In the genomic region with DNA sequence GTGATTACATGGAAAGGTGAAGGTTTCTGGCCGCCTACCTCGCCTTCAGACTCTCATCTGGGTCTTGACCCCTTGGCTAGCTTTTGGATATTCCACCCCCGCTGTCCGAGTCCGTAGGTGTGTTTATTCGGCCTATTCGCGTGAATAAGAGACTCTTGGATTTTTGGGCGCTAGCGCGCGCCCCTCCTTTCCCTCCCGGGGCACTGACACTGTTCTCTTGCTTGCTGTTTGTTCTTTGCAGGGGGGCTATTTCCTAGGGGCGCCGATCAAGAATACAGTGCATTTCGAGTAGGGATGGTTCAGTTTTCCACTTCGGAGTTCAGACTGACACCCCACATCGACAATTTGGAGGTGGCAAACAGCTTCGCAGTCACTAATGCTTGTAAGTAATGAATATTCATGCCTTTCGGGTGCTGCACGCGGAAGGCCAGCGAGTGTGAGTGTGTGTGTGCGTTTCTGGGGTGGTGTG, we compare ENCODE assay signal across 12 cellular contexts. TPM values are rescaled to one million over a fixed set of nuclear protein-coding genes. Genes with fewer than 3 reads are reported as not detected.
DNase-seq lines count a peak whose midpoint lies in the region; ATAC-seq, FAIRE-seq and TF ChIP-seq lines count a peak whose summit lies in the region.
"Had no signal": no experiment of that assay in that cellular context is flagged by ENCODE, and none has a peak within 500 bp of the region (broad histone marks: within the 10 kb centered on the region; RNA-seq: fewer than 3 reads in every experiment).

No MANE protein-coding gene starts in this region.

- H3K4me3 ChIP-seq in astrocyte (ENCODE audit: insufficient read depth, low read depth, low read length): peak overlapping the region; percentile 80
- peak overlapping the region; percentile 66 for H3K4me3 ChIP-seq in iPS-18c (ENCODE audit: insufficient read depth, low read depth, low read length)
- peak overlapping the region; percentile 76 for H3K4me3 ChIP-seq in skeletal muscle satellite cell (ENCODE audit: low read length)

- H3K36me3 Mint-ChIP-seq in H9 (ENCODE audit: insufficient read depth in 1 of 3, low read depth in 3 of 3): peaks cover 0 to 1% (median 0%) of the 10 kb centered on the region in 3 experiments; a peak in 2 of 7 replicates
- no peaks in the 10 kb centered on the region for H3K36me3 Mint-ChIP-seq in astrocyte (ENCODE audit: low read depth, unreplicated experiment)

- H3K9me3 ChIP-seq in H9 (ENCODE audit: control insufficient read depth, low read depth, low read length): no peaks in the 10 kb centered on the region
- no peaks in the 10 kb centered on the region for H3K9me3 ChIP-seq in astrocyte (ENCODE audit: insufficient read depth, low read depth, low read length)
- H3K9me3 ChIP-seq in iPS-18c (ENCODE audit: control insufficient read depth, insufficient read depth, low read length): no peaks in the 10 kb centered on the region
- H3K9me3 ChIP-seq in skeletal muscle satellite cell (replicated peaks; ENCODE audit: low read length): no peaks in the 10 kb centered on the region

- peaks cover 16% of the 10 kb centered on the region for H3K23me2 ChIP-seq in H9 (ENCODE audit: insufficient read length, low read depth, low read length, poor library complexity, severe bottlenecking)

- no peak overlapping the region for H2AFZ ChIP-seq in H9 (ENCODE audit: low read length)
- H2AFZ ChIP-seq in astrocyte (ENCODE audit: low read depth, low read length): peak overlapping the region; percentile 73

- intact Hi-C loops in Right ventricle myocardium superior (cut with DNase I): no loop called here

- H3K4me1 Mint-ChIP-seq in H9 (peaks cover 13 to 24% of the 10 kb centered on the region in 2 experiments), astrocyte (ENCODE audit: low read depth, unreplicated experiment) (peaks cover 2% of the 10 kb centered on the region)

- no peak overlapping the region for H4K91ac ChIP-seq in H9 (ENCODE audit: insufficient read length, low read depth, low read length)

- H3K27ac ChIP-seq in H9 (ENCODE audit: insufficient read length, low read depth, low read length): no peak overlapping the region
- H3K27ac ChIP-seq in astrocyte (ENCODE audit: low read depth, low read length): no peak overlapping the region

- H2BK12ac ChIP-seq in H9 (ENCODE audit: insufficient read length, low read depth, low read length): no peak overlapping the region

- no peak overlapping the region for H2BK5ac ChIP-seq in H9 (ENCODE audit: insufficient read length, low read length)

- no peak for FAIRE-seq in astrocyte (lab: Jason Lieb, UNC)
- FAIRE-seq: GM12891 had no signal

- H3K4ac ChIP-seq in H9 (ENCODE audit: low read depth, low read length): no peak overlapping the region

- H2BK20ac ChIP-seq in H9 (ENCODE audit: low read depth, low read length, poor library complexity, severe bottlenecking): no peak overlapping the region

- H3K18ac ChIP-seq in H9 (ENCODE audit: insufficient read length, low read depth, low read length): no peak overlapping the region

- H3K79me1 ChIP-seq in H9 (ENCODE audit: insufficient read depth, low read depth, low read length, poor library complexity, severe bottlenecking): no peaks in the 10 kb centered on the region

- no peak overlapping the region for H3K56ac ChIP-seq in H9 (ENCODE audit: insufficient read length, low read depth, low read length)

- H3K9ac ChIP-seq in H9 (ENCODE audit: extremely low read depth, insufficient read length, low read length) (no peak overlapping the region), astrocyte (ENCODE audit: low read length) (peak overlapping the region; percentile 74), skeletal muscle satellite cell (ENCODE audit: low read depth, low read length) (no peak overlapping the region)

- H3K23ac ChIP-seq in H9 (ENCODE audit: insufficient read length, low read depth, low read length): no peak overlapping the region

- ATAC-seq in GM19035 (IDR thresholded peaks at IDR 0.05; ENCODE audit: unreplicated experiment) (no peak), Right ventricle myocardium superior (ENCODE audit: poor library complexity) (no peak)

- H2AK5ac ChIP-seq in H9 (ENCODE audit: insufficient read length, low read length): no peak overlapping the region

- H3K79me2 ChIP-seq in H9 (ENCODE audit: insufficient read depth, low read length): no peaks in the 10 kb centered on the region
- no peaks in the 10 kb centered on the region for H3K79me2 ChIP-seq in astrocyte (ENCODE audit: insufficient read depth, low read length)

- H3T11ph ChIP-seq in H9 (ENCODE audit: low read length): no peak overlapping the region

- no peak for TF ChIP-seq POLR2A in erythroblast (IDR thresholded peaks at IDR 0.05; ENCODE audit: low read length)

- no peak overlapping the region for H2BK120ac ChIP-seq in H9 (ENCODE audit: low read depth, low read length, poor library complexity, severe bottlenecking)

- no peak overlapping the region for H2BK15ac ChIP-seq in H9 (ENCODE audit: low read depth, low read length)

- H3K27ac Mint-ChIP-seq in H9 (no peak overlapping the region), astrocyte (ENCODE audit: unreplicated experiment) (peak overlapping the region; percentile 66)

- H3K9me3 Mint-ChIP-seq in H9 (no peaks in the 10 kb centered on the region; a peak in 1 of 5 replicates), astrocyte (ENCODE audit: unreplicated experiment) (no peaks in the 10 kb centered on the region)

- H3K27me3 ChIP-seq in H9 (ENCODE audit: insufficient read depth, low read length) (peaks cover 24% of the 10 kb centered on the region), astrocyte (ENCODE audit: insufficient read depth, low read length) (peaks cover 26% of the 10 kb centered on the region), skeletal muscle satellite cell (ENCODE audit: control insufficient read depth, insufficient read depth, low read length) (peaks cover 37% of the 10 kb centered on the region)

- H3K4me1 ChIP-seq in H9 (ENCODE audit: insufficient read depth, low read length): no peaks in the 10 kb centered on the region; the same call in 1 of the 2 replicates
- peaks cover 18% of the 10 kb centered on the region for H3K4me1 ChIP-seq in astrocyte (ENCODE audit: insufficient read depth, low read length)
- peaks cover 15% of the 10 kb centered on the region for H3K4me1 ChIP-seq in skeletal muscle satellite cell (ENCODE audit: control insufficient read depth, insufficient read depth, low read length)

- H4K20me1 ChIP-seq in H9 (ENCODE audit: control insufficient read depth, insufficient read depth, insufficient read length) (no peaks in the 10 kb centered on the region), astrocyte (ENCODE audit: insufficient read depth, low read length) (no peaks in the 10 kb centered on the region)

- no peak overlapping the region; the same call in 1 of the 2 replicates for H3K14ac ChIP-seq in H9 (ENCODE audit: insufficient read depth, low read length)

- H4K5ac ChIP-seq in H9 (ENCODE audit: insufficient read length, low read depth, low read length): no peak overlapping the region

- H4K8ac ChIP-seq in H9 (replicated peaks; ENCODE audit: insufficient read length, low read depth, low read length): no peak overlapping the region

- H3K36me3 ChIP-seq in astrocyte (ENCODE audit: insufficient read depth, low read length) (no peaks in the 10 kb centered on the region), skeletal muscle satellite cell (ENCODE audit: insufficient read depth, low read length) (no peaks in the 10 kb centered on the region)

- no CpG with 5 or more reads among the region's 24 CpGs for WGBS in H9 (ENCODE audit: extremely low coverage, insufficient read length, low lambda C conversion rate)

- DNase-seq in H9 (no peak), astrocyte (ENCODE audit: low read depth) (no peak), erythroblast (lab: John Stamatoyannopoulos, UW) (no peak), NCI-H187 treated with DMSO at 0.1 percent for 48 hours (lab: John Stamatoyannopoulos, UW) (no peak), Right ventricle myocardium superior (no peak)
- DNase-seq: Calu3; stimulated activated naive CD4-positive, alpha-beta T cell treated with Interleukin-2 at 50 U/mL for 16 hours had no signal

- H3K27me3 Mint-ChIP-seq in H9 (ENCODE audit: low read depth) (peaks cover 69% of the 10 kb centered on the region), astrocyte (ENCODE audit: low read depth, unreplicated experiment) (peaks cover 29% of the 10 kb centered on the region)

- H3K4me2 ChIP-seq in H9 (ENCODE audit: insufficient read depth, insufficient read length, low read length) (peak overlapping the region; percentile 99), astrocyte (ENCODE audit: low read length) (peak overlapping the region; percentile 96), skeletal muscle satellite cell (ENCODE audit: low read length) (peak overlapping the region; percentile 88)

- H3K4me3 Mint-ChIP-seq in H9: peak overlapping the region; percentile 70 to 88
- peak overlapping the region; percentile 89 for H3K4me3 Mint-ChIP-seq in astrocyte (ENCODE audit: unreplicated experiment)

- TF ChIP-seq CTCF in H9 (conservative IDR thresholded peaks at IDR 0.05): no peak
- no peak for TF ChIP-seq CTCF in astrocyte (IDR thresholded peaks at IDR 0.05; ENCODE audit: insufficient read depth, low read depth, low read length)

RNA-seq across cellular contexts. Expression of a gene that starts 0.9 kb away (rescaled TPM):
- not detected in 2 replicates for total RNA-seq in H9 (2021)
- not detected in 2 replicates for total RNA-seq in astrocyte
- not detected in 2 replicates for total RNA-seq in skeletal muscle satellite cell (2012; rRNA removed)
- not detected for total RNA-seq in Right ventricle myocardium superior
- total RNA-seq: Calu3, HT1080 had no signal
